Comparison of ENCODE assay signal across 1 cellular context in the genomic region with DNA sequence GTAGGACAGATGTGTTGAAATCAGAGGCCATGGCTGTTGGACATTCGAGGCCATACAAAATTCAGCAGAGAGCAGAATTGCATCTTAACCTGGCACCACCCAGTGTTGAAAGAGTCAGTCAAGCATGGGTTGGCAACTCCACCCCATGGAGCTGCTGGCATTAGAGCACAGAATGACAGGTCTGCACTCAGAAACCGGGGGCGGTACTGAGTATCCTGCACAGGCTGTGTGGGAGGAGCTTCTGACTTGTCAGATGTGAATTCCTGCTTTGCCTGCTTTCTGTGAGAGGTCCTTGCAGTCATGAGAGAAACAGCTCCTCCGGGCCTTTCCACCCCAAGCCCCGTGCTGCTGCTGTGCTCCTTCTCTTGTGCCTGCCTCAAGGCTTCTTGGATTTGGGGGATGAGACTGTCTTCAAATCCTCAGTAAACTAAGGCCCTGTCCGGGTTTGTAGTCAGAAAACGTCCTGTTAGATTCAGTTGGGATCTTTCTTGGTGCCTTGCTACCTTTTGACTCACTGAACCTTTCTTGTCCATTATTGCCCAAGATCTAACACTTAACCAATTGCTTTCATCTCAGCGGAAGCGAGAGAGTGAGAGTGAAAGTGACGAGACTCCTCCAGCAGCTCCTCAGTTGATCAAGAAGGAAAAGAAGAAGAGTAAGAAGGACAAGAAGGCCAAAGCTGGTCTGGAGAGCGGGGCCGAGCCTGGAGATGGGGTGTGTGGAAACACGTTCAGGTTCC.
TF ChIP-seq lines count a peak whose summit lies in the region.

No MANE protein-coding gene starts in this region.

TF ChIP-seq in GM23338, 12 proteins besides CTCF, POLR2A, EP300 and RAD21 (continued from another document):
- TF ChIP-seq ZNF462 (CRISPR knock-in tag; IDR thresholded peaks at IDR 0.05): no peak
- no peak for TF ChIP-seq ZNF114 (CRISPR knock-in tag; IDR thresholded peaks at IDR 0.05)
- TF ChIP-seq, protein P1, sequence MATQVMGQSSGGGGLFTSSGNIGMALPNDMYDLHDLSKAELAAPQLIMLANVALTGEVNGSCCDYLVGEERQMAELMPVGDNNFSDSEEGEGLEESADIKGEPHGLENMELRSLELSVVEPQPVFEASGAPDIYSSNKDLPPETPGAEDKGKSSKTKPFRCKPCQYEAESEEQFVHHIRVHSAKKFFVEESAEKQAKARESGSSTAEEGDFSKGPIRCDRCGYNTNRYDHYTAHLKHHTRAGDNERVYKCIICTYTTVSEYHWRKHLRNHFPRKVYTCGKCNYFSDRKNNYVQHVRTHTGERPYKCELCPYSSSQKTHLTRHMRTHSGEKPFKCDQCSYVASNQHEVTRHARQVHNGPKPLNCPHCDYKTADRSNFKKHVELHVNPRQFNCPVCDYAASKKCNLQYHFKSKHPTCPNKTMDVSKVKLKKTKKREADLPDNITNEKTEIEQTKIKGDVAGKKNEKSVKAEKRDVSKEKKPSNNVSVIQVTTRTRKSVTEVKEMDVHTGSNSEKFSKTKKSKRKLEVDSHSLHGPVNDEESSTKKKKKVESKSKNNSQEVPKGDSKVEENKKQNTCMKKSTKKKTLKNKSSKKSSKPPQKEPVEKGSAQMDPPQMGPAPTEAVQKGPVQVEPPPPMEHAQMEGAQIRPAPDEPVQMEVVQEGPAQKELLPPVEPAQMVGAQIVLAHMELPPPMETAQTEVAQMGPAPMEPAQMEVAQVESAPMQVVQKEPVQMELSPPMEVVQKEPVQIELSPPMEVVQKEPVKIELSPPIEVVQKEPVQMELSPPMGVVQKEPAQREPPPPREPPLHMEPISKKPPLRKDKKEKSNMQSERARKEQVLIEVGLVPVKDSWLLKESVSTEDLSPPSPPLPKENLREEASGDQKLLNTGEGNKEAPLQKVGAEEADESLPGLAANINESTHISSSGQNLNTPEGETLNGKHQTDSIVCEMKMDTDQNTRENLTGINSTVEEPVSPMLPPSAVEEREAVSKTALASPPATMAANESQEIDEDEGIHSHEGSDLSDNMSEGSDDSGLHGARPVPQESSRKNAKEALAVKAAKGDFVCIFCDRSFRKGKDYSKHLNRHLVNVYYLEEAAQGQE (IDR thresholded peaks at IDR 0.05; ENCODE audit: unreplicated experiment): no peak
- TF ChIP-seq EZH2phosphoT487 (IDR thresholded peaks at IDR 0.05; ENCODE audit: unreplicated experiment): no peak
- no peak for TF ChIP-seq ZNF331 (CRISPR knock-in tag; IDR thresholded peaks at IDR 0.05; ENCODE audit: low read depth)
- no peak for TF ChIP-seq CREB1 (CRISPR knock-in tag; IDR thresholded peaks at IDR 0.05; ENCODE audit: low read depth)
- no peak for TF ChIP-seq NANOG (IDR thresholded peaks at IDR 0.05; ENCODE audit: borderline replicate concordance)
- TF ChIP-seq POLR2AphosphoS5 (IDR thresholded peaks at IDR 0.05; ENCODE audit: low read depth): no peak
